ENCODE assay signal across 8 cellular contexts in the genomic region with DNA sequence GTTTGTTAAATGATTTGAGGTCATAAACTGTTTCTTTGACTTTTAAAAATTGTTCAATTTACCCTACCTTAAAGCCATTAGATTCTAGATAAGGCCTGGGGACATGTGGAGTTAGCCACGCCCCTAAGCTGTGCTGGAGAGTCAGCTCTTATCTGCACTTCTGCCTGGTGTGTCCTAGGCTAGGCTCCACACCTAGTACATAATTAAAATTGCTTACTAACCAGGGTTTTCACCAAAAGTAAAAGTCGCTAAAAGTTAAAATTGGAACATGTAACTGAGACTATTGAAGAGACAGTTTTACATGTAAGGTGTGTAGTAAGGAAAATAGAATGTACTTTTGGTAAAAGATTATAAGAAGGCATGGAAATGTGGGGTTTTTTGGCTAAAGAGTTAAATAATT. TPM values are rescaled to one million over a fixed set of nuclear protein-coding genes. Genes with fewer than 3 reads are reported as not detected.
DNase-seq lines count a peak whose midpoint lies in the region; ATAC-seq, FAIRE-seq and TF ChIP-seq lines count a peak whose summit lies in the region.
"Not testable (repeated sequence)": the region's sequence is repeated elsewhere in the genome, so short reads cannot be mapped to it uniquely, and the experiment has no call there.

No MANE protein-coding gene starts in this region.

- TF ChIP-seq POLR2A in A549 (IDR thresholded peaks at IDR 0.05; ENCODE audit: low read length); adrenal gland (IDR thresholded peaks at IDR 0.05); erythroblast (IDR thresholded peaks at IDR 0.05; ENCODE audit: low read length); right lobe of liver (IDR thresholded peaks at IDR 0.05); gastrocnemius medialis (IDR thresholded peaks at IDR 0.05): not testable (repeated sequence)

- CTCF ChIA-PET in A549 (lab: Yijun Ruan, JAX): interaction anchor here (6.0 kb wide), 1 partner anchor 218 kb away, joined by 109 read pairs; no protein-coding TSS in a partner anchor
- CTCF ChIA-PET in SK-N-SH (lab: Yijun Ruan, JAX): interaction anchor here (2.7 kb wide), 1 partner anchor 218 kb away, joined by 14 read pairs; no protein-coding TSS in a partner anchor

- H3K4me3 ChIP-seq in A549; KMS-11 (IDR thresholded peaks at IDR 0.05; ENCODE audit: insufficient read depth, low read depth, low read length); SK-N-SH (ENCODE audit: low read depth in 2 of 2, low read length in 1 of 2); adrenal gland; right lobe of liver; gastrocnemius medialis: not testable (repeated sequence)

- H3K4me1 ChIP-seq in A549: peaks cover 24% of the 10 kb centered on the region
- peaks cover 28% of the 10 kb centered on the region for H3K4me1 ChIP-seq in KMS-11 (ENCODE audit: low read depth, poor library complexity, severe bottlenecking)
- H3K4me1 ChIP-seq in SK-N-SH (ENCODE audit: control insufficient read depth in 1 of 2, insufficient read depth in 2 of 2, low read depth in 1 of 2, low read length in 1 of 2): not testable (repeated sequence)
- H3K4me1 ChIP-seq in adrenal gland (replicated peaks in 1 of 2): peaks cover 10 to 46% of the 10 kb centered on the region in 2 donors
- H3K4me1 ChIP-seq in right lobe of liver: peaks cover 0 to 24% (median 7%) of the 10 kb centered on the region in 4 donors
- H3K4me1 ChIP-seq in gastrocnemius medialis: peaks cover 39 to 51% of the 10 kb centered on the region in 2 donors

- POLR2A ChIA-PET in A549 (lab: Yijun Ruan, JAX); SK-N-SH (lab: Yijun Ruan, JAX): not testable (repeated sequence)

- H3K27me3 ChIP-seq in KMS-11 (ENCODE audit: insufficient read depth, low read depth); SK-N-SH (ENCODE audit: insufficient read depth); adrenal gland; right lobe of liver; gastrocnemius medialis: not testable (repeated sequence)

- H3K79me2 ChIP-seq in KMS-11 (ENCODE audit: insufficient read depth, low read depth): peaks cover 74% of the 10 kb centered on the region
- H3K79me2 ChIP-seq in SK-N-SH (ENCODE audit: insufficient read depth): peaks cover 89% of the 10 kb centered on the region

- H2AFZ ChIP-seq in KMS-11 (ENCODE audit: low read depth); SK-N-SH (ENCODE audit: low read depth): not testable (repeated sequence)

- intact Hi-C loops in adrenal gland (cut with DNase I); right lobe of liver (cut with DNase I): not testable (repeated sequence)
- intact Hi-C loops in gastrocnemius medialis (cut with DNase I; ENCODE audit: low total_unique reads): loop anchor here (10.0 kb wide), 1 partner anchor 466 kb away; the partner anchor contains the start of gene DAZAP2

- not testable (repeated sequence) for H3K9me3 ChIP-seq in A549; SK-N-SH; adrenal gland (replicated peaks in 1 of 3); right lobe of liver; gastrocnemius medialis

- FAIRE-seq in A549 (lab: Jason Lieb, UNC): not testable (repeated sequence)

- not testable (repeated sequence) for H3K9ac ChIP-seq in KMS-11, SK-N-SH

- ATAC-seq in A549, right lobe of liver, gastrocnemius medialis: not testable (repeated sequence)

- not testable (repeated sequence) for TF ChIP-seq CTCF in A549 (IDR thresholded peaks at IDR 0.05); KMS-11 (conservative IDR thresholded peaks at IDR 0.05; ENCODE audit: low read depth, low read length); SK-N-SH (IDR thresholded peaks at IDR 0.05); adrenal gland (IDR thresholded peaks at IDR 0.05); right lobe of liver (IDR thresholded peaks at IDR 0.05); gastrocnemius medialis (IDR thresholded peaks at IDR 0.05 in 4 of 5, conservative IDR thresholded peaks at IDR 0.05 in 1 of 5)

- DNase-seq in A549 (ENCODE audit: low read depth in 1 of 2, low spot score in 1 of 2); SK-N-SH; gastrocnemius medialis: not testable (repeated sequence)
- DNase-seq in NCI-H82 (lab: John Stamatoyannopoulos, UW) (peak; percentile 77), adrenal gland (peak in 5 of 7 donors; percentile 39 to 69 (median 57)), erythroblast (lab: John Stamatoyannopoulos, UW) (peak; percentile 86 to 89), right lobe of liver (peak in 2 of 3 donors; percentile 40 to 60)

- in situ Hi-C loops in gastrocnemius medialis (cut with MboI; ENCODE audit: low sequenced_read_pairs in 4 of 4): loop anchor here in 1 of 4 donors (5.0 kb wide), 1 partner anchor 218 kb away; no protein-coding TSS in a partner anchor

- TF ChIP-seq EP300 in A549 (IDR thresholded peaks at IDR 0.05); SK-N-SH (IDR thresholded peaks at IDR 0.05; ENCODE audit: borderline replicate concordance in 1 of 2, low read depth in 1 of 2, low read length in 1 of 2): not testable (repeated sequence)

- H3K9me2 ChIP-seq in SK-N-SH: not testable (repeated sequence)

- not testable (repeated sequence) for H3F3A ChIP-seq in SK-N-SH (replicated peaks; ENCODE audit: insufficient read depth)

- WGBS in A549 (ENCODE audit: missing lambda C conversion rate): 47% methylated on average over 2 of the region's 2 CpGs
- WGBS in SK-N-SH (ENCODE audit: low lambda C conversion rate): 90% methylated on average over 2 of the region's 2 CpGs
- WGBS in adrenal gland, 4 donors: 46 to 57% (median 52%) methylated on average over 2 of the region's 2 CpGs
- 28% methylated on average over 2 of the region's 2 CpGs for WGBS in right lobe of liver (ENCODE audit: insufficient coverage, low coverage, low lambda C conversion rate, missing lambda C conversion rate)

- H3K4me2 ChIP-seq in A549 (peak overlapping the region; percentile 34; the same call in 2 of the 3 replicates), KMS-11 (peak overlapping the region; percentile 7; the same call in 1 of the 2 replicates)
- not testable (repeated sequence) for H3K4me2 ChIP-seq in SK-N-SH

- not testable (repeated sequence) for H4K20me1 ChIP-seq in KMS-11 (ENCODE audit: insufficient read depth)
- H4K20me1 ChIP-seq in SK-N-SH (ENCODE audit: insufficient read depth): peaks cover 17% of the 10 kb centered on the region

- H3K27ac ChIP-seq in A549 (0 out of 6 replicates have a peak overlapping the region, but pooled peaks of 1 of the 2 experiments have one; percentile 1), gastrocnemius medialis (peak overlapping the region; percentile 20 to 100 (median 73))
- H3K27ac ChIP-seq in KMS-11; SK-N-SH (ENCODE audit: low read depth in 2 of 2, low read length in 1 of 2); adrenal gland; right lobe of liver: not testable (repeated sequence)

- H3K36me3 ChIP-seq in KMS-11 (ENCODE audit: insufficient read depth); adrenal gland (replicated peaks in 1 of 2); right lobe of liver; gastrocnemius medialis: not testable (repeated sequence)
- peaks cover 0 to 21% of the 10 kb centered on the region in 2 experiments for H3K36me3 ChIP-seq in SK-N-SH (replicated peaks in 1 of 2; ENCODE audit: control insufficient read depth in 1 of 2, insufficient read depth in 2 of 2, low read length in 1 of 2)

- TF ChIP-seq RAD21 in A549 (conservative IDR thresholded peaks at IDR 0.05 in 1 of 2, IDR thresholded peaks at IDR 0.05 in 1 of 2); SK-N-SH (IDR thresholded peaks at IDR 0.05; ENCODE audit: low read length): not testable (repeated sequence)

TF ChIP-seq in SK-N-SH, 30 proteins besides CTCF, POLR2A, EP300 and RAD21:
- TF ChIP-seq GATA2 (CRISPR knock-in tag; IDR thresholded peaks at IDR 0.05): peak; percentile 56

RNA-seq across cellular contexts. Expression of gene ATF1, which starts 4.9 kb away (rescaled TPM):
- polyA plus RNA-seq in A549 (2011; rRNA removed) (77.1 and 88.9 TPM in 2 replicates), A549 (2017; fragmentation: RNase III; extraction: RNeasy Plus Mini Kit Qiagen cat#74134 plus additional on column Dnase treatment) (30.9 to 35.9 TPM (median 34.2 TPM) in 3 replicates), SK-N-SH (2012; rRNA removed) (25.0 and 34.2 TPM in 2 replicates), adrenal gland (10 to 100 TPM in 1 of 3 donors, 1 to 10 TPM in 2; 6.7 to 56.0 (median 9.7) TPM)
- 45.5 and 51.2 TPM in 2 replicates for polyA plus RNA-seq in A549 (2012; cell fraction: cytosol; rRNA removed)
- 9.7 and 15.0 TPM in 2 replicates for polyA plus RNA-seq in A549 (2012; cell fraction: nucleus; rRNA removed)
- polyA minus RNA-seq in A549 (2011; rRNA and poly(A)+ RNA removed): 82.5 and 96.9 TPM in 2 replicates
- polyA plus RNA-seq in SK-N-SH (2012; cell fraction: cytosol; rRNA removed): 24.0 and 24.6 TPM in 2 replicates
- polyA plus RNA-seq in SK-N-SH (2012; cell fraction: nucleus; rRNA removed): 14.2 and 21.5 TPM in 2 replicates
- total RNA-seq in adrenal gland (10 to 100 TPM in 7 of 8 donors, 1 to 10 TPM in 1; 8.2 to 57.9 (median 37.7) TPM), right lobe of liver (10 to 100 TPM in 5 of 6 experiments, 1 to 10 TPM in 1; 7.3 to 19.9 (median 13.4) TPM), gastrocnemius medialis (10 to 100 TPM; 16.4 to 44.5 (median 37.5) TPM)
